ENCODE assay signal across 34 cellular contexts in the genomic region with DNA sequence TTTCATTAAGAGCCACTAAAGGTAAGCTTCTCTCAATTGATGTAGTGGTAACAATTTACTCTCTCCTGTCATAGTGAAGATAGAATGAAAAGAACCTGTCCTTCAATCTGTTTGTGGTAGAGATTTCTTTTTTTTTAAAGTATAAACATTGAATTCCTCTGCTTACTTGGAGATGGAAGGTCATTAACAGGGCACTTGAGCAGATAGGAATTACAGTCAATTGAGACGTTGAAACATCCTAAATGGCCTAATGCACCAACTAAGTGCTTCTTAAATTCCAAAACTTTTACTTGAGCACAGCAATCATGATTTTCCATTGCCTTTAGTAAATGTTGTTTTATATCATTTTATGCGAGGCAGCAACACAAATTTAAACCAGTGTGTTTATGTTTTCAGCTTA.
"Had no signal": no experiment of that assay in that cellular context is flagged by ENCODE, and none has a peak within 500 bp of the region (broad histone marks: within the 10 kb centered on the region; RNA-seq: fewer than 3 reads in every experiment).

No MANE protein-coding gene starts in this region.

- DNase-seq: activated B cell treated with CpG ODN at 0.5 μM for 24 hours; activated CD4-positive, alpha-beta memory T cell treated with anti-CD3 and anti-CD28 coated beads for 36 hours; activated CD4-positive, alpha-beta T cell treated with anti-CD3 and anti-CD28 coated beads for 4 hours; activated CD4-positive, alpha-beta T cell treated with anti-CD3 and anti-CD28 coated beads, Interleukin-2, amount 10 ng/mL, durations not matched to agents 24 days and 14 days; activated CD4-positive, alpha-beta T cell treated with anti-CD3 and anti-CD28 coated beads, Interleukin-2, amount 50 U/mL, for 1 hour; activated CD4-positive, alpha-beta T cell treated with anti-CD3 and anti-CD28 coated beads, Interleukin-2, amount 50 U/mL, for 4 hours; activated CD4-positive, CD25-positive, alpha-beta regulatory T cell treated with anti-CD3 and anti-CD28 coated beads, Interleukin-2, amount 50 U/mL, for 72 hours; activated CD8-positive, alpha-beta memory T cell treated with anti-CD3 and anti-CD28 coated beads, Interleukin-2, amount 50 U/mL, for 4 hours; activated CD8-positive, alpha-beta T cell treated with anti-CD3 and anti-CD28 coated beads for 36 hours; activated effector memory CD4-positive, alpha-beta T cell treated with anti-CD3 and anti-CD28 coated beads, Interleukin-2, amount 50 U/mL, for 16 hours; activated gamma-delta T cell treated with Interleukin-2 at 50 U/mL for 16 hours; activated naive CD4-positive, alpha-beta T cell; activated naive CD4-positive, alpha-beta T cell treated with anti-CD3 and anti-CD28 coated beads for 36 hours; activated naive CD4-positive, alpha-beta T cell treated with anti-CD3 and anti-CD28 coated beads, Interleukin-2, amount 50 U/mL, for 16 hours; activated naive CD8-positive, alpha-beta T cell treated with anti-CD3 and anti-CD28 coated beads for 36 hours; activated T-cell treated with anti-CD3 and anti-CD28 coated beads for 4 hours; activated T-cell treated with anti-CD3 and anti-CD28 coated beads, Interleukin-2, amount 50 U/mL, for 1 hour; activated T-cell treated with anti-CD3 and anti-CD28 coated beads, Interleukin-2, amount 50 U/mL, for 4 hours; activated T-cell treated with anti-CD3 and anti-CD28 coated beads, Interleukin-2, amount 50 U/mL, for 72 hours; adrenal gland; amniotic stem cell; aorta; body of pancreas; brain microvascular endothelial cell; central memory CD4-positive, alpha-beta T cell; T-helper 9 cell had no signal

- H3K27ac ChIP-seq: adrenal gland, body of pancreas, brain microvascular endothelial cell, breast epithelium, coronary artery, VCaP had no signal

- H3K4me1 ChIP-seq: adrenal gland, body of pancreas, breast epithelium had no signal

- H3K36me3 ChIP-seq: adrenal gland, brain microvascular endothelial cell, breast epithelium had no signal

- H3K9me3 ChIP-seq: adrenal gland, body of pancreas, breast epithelium had no signal

- ATAC-seq: activated CD8-positive, alpha-beta T cell treated with anti-CD3 and anti-CD28 coated beads for 36 hours; activated naive CD4-positive, alpha-beta T cell treated with anti-CD3 and anti-CD28 coated beads, Interleukin-2, amount 50 U/mL, for 72 hours; activated T-cell treated with anti-CD3 and anti-CD28 coated beads, Interleukin-2, amount 50 U/mL, for 4 hours; activated T-cell treated with anti-CD3 and anti-CD28 coated beads, Interleukin-2, amount 50 U/mL, for 72 hours; activated T-helper 17 cell treated with anti-CD3 and anti-CD28 coated beads, Interleukin-2, amount 50 U/mL, for 72 hours; body of pancreas had no signal

- FAIRE-seq: astrocyte, colon, TTC549 had no signal

- H3K27me3 ChIP-seq: adrenal gland, body of pancreas, brain microvascular endothelial cell, breast epithelium had no signal

- H3K4me3 ChIP-seq: adrenal gland, body of pancreas, breast epithelium, coronary artery had no signal
